ENCODE assay signal across 13 cellular contexts in the genomic region with DNA sequence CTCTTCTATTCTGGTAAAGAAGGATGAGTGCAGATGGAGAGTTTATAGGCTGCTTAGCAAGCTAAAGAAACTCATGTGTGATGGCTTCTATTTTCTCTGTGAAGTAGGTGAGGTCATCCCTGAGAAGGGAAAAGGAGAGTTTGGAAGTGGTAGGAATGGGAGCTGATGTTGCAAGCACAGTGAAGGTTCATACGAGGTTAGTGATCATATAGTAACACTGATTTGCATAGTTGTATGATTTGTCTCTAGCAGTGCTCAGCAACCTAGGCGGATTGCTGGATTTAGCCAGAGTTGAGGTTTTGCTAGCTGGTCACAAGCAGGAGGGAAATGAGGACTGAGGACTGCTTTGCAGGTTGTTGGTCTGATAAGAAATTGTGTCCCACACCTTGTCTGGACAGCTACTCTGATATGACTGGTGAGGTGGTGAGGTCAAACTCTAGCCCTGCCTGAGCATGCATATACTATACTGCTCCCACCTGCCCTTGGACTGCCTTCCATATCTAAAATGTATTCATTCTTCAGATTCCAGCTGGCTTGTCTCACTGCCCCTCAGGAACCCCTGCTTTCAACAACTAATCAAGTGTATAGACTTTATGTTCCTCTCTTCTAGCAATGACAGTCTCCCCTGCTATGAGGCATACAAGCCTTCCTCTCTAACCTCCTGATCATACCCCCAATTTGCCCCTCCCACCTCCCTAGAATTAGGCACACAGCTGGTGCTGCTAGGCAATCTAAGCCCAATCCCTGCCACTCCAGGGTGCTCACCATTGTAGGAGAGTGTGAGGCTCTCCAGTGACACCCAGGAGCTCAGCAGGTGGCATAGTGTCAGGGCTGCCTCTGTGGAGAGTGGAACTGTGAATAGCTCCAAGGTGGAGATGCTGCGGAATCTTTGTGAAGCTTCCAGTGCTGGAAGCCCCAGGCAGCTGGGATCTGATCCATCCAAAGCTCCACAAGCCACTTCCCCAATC. TPM values are rescaled to one million over a fixed set of nuclear protein-coding genes. Genes with fewer than 3 reads are reported as not detected.
A peak's percentile ranks its signal among the peaks of the same experiment; 100 is the strongest.
DNase-seq lines count a peak whose midpoint lies in the region; ATAC-seq, FAIRE-seq and TF ChIP-seq lines count a peak whose summit lies in the region.
"Had no signal": no experiment of that assay in that cellular context is flagged by ENCODE, and none has a peak within 500 bp of the region (broad histone marks: within the 10 kb centered on the region; RNA-seq: fewer than 3 reads in every experiment).

No MANE protein-coding gene starts in this region.

- peaks cover 14 to 23% of the 10 kb centered on the region in 2 donors for H3K36me3 Mint-ChIP-seq in activated naive CD4-positive, alpha-beta T cell treated with anti-CD3 and anti-CD28 coated beads, Interleukin-2, amount 50 U/mL, for 72 hours
- peaks cover 74% of the 10 kb centered on the region for H3K36me3 Mint-ChIP-seq in stimulated activated effector memory CD8-positive, alpha-beta T cell treated with anti-CD3 and anti-CD28 coated beads, Interleukin-12 subunit alpha, Interleukin-12 subunit beta, amount 100 ng/mL, for 72 hours

- no peaks in the 10 kb centered on the region for H3K27me3 ChIP-seq in bronchial epithelial cell (ENCODE audit: control insufficient read depth, insufficient read depth, low read length)

- ATAC-seq in activated naive CD4-positive, alpha-beta T cell treated with anti-CD3 and anti-CD28 coated beads, Interleukin-2, amount 50 U/mL, for 72 hours: no peak
- ATAC-seq in stimulated activated effector memory CD8-positive, alpha-beta T cell treated with anti-CD3 and anti-CD28 coated beads, Interleukin-12 subunit alpha, Interleukin-12 subunit beta, amount 100 ng/mL, for 72 hours: peak; percentile 5
- ATAC-seq in activated CD4-positive, CD25-positive, alpha-beta regulatory T cell treated with anti-CD3 and anti-CD28 coated beads, Interleukin-2, amount 50 U/mL, for 24 hours: no peak

- H3K27ac Mint-ChIP-seq in activated naive CD4-positive, alpha-beta T cell treated with anti-CD3 and anti-CD28 coated beads, Interleukin-2, amount 50 U/mL, for 72 hours: peak overlapping the region; percentile 82 to 84
- H3K27ac Mint-ChIP-seq in stimulated activated effector memory CD8-positive, alpha-beta T cell treated with anti-CD3 and anti-CD28 coated beads, Interleukin-12 subunit alpha, Interleukin-12 subunit beta, amount 100 ng/mL, for 72 hours: no peak overlapping the region

- H3K9me3 Mint-ChIP-seq in activated naive CD4-positive, alpha-beta T cell treated with anti-CD3 and anti-CD28 coated beads, Interleukin-2, amount 50 U/mL, for 72 hours: no peaks in the 10 kb centered on the region
- H3K9me3 Mint-ChIP-seq in stimulated activated effector memory CD8-positive, alpha-beta T cell treated with anti-CD3 and anti-CD28 coated beads, Interleukin-12 subunit alpha, Interleukin-12 subunit beta, amount 100 ng/mL, for 72 hours: no peaks in the 10 kb centered on the region
- H3K9me3 Mint-ChIP-seq: CD14-positive monocyte had no signal

- H3K36me3 ChIP-seq in bronchial epithelial cell (ENCODE audit: control insufficient read depth, insufficient read depth, low read length): peaks cover 20% of the 10 kb centered on the region

- TF ChIP-seq CTCF in bronchial epithelial cell (IDR thresholded peaks at IDR 0.05; ENCODE audit: insufficient read depth, low read length, severe bottlenecking): no peak

- no peak overlapping the region for H3K4me3 ChIP-seq in bronchial epithelial cell (ENCODE audit: low read depth, low read length)

- H3K4me1 Mint-ChIP-seq in stimulated activated effector memory CD8-positive, alpha-beta T cell treated with anti-CD3 and anti-CD28 coated beads, Interleukin-12 subunit alpha, Interleukin-12 subunit beta, amount 100 ng/mL, for 72 hours: peaks cover 8% of the 10 kb centered on the region

- FAIRE-seq in bronchial epithelial cell (lab: Jason Lieb, UNC): peak; percentile 68

- DNase-seq in activated naive CD4-positive, alpha-beta T cell treated with anti-CD3 and anti-CD28 coated beads, Interleukin-2, amount 50 U/mL, for 72 hours (ENCODE audit: low spot score in 2 of 2): no peak
- DNase-seq in activated naive CD4-positive, alpha-beta T cell (lab: John Stamatoyannopoulos, UW): no peak
- peak; percentile 28 for DNase-seq in NCI-H226
- DNase-seq in bronchial epithelial cell (ENCODE audit: low read depth): no peak
- DNase-seq in stimulated activated effector memory CD8-positive, alpha-beta T cell treated with anti-CD3 and anti-CD28 coated beads, Interleukin-12 subunit alpha, Interleukin-12 subunit beta, amount 100 ng/mL, for 72 hours (ENCODE audit: low spot score in 2 of 2): no peak
- no peak for DNase-seq in cortex of kidney (lab: John Stamatoyannopoulos, UW)
- no peak for DNase-seq in activated CD8-positive, alpha-beta memory T cell treated with anti-CD3 and anti-CD28 coated beads for 24 hours
- DNase-seq: activated naive CD4-positive, alpha-beta T cell treated with Interleukin-2 at 50 U/mL for 16 hours; hippocampal formation; KBM-7; occipital lobe had no signal

- no peak overlapping the region for H3K4me3 Mint-ChIP-seq in stimulated activated effector memory CD8-positive, alpha-beta T cell treated with anti-CD3 and anti-CD28 coated beads, Interleukin-12 subunit alpha, Interleukin-12 subunit beta, amount 100 ng/mL, for 72 hours
- H3K4me3 Mint-ChIP-seq: CD14-positive monocyte had no signal

RNA-seq across cellular contexts. Expression of a gene that starts 18.5 kb away (rescaled TPM):
- 10 to 100 TPM; 29.2 to 38.2 TPM for total RNA-seq in activated naive CD4-positive, alpha-beta T cell treated with anti-CD3 and anti-CD28 coated beads, Interleukin-2, amount 50 U/mL, for 72 hours
- total RNA-seq in bronchial epithelial cell: 53.7 and 71.6 TPM in 2 replicates

RNA-seq across cellular contexts. Expression of a gene that starts 18.6 kb away (rescaled TPM):
- 100 to 1,000 TPM; 341 to 376 TPM for total RNA-seq in activated naive CD4-positive, alpha-beta T cell treated with anti-CD3 and anti-CD28 coated beads, Interleukin-2, amount 50 U/mL, for 72 hours
- total RNA-seq in bronchial epithelial cell: 534 and 762 TPM in 2 replicates

RNA-seq across cellular contexts. Expression of a gene that starts 37.3 kb away (rescaled TPM):
- 100 to 1,000 TPM in 1 of 2 donors, 10 to 100 TPM in 1; 61.7 to 118 TPM for total RNA-seq in activated naive CD4-positive, alpha-beta T cell treated with anti-CD3 and anti-CD28 coated beads, Interleukin-2, amount 50 U/mL, for 72 hours
- total RNA-seq in bronchial epithelial cell: 0.13 and 0.26 TPM in 2 replicates

RNA-seq across cellular contexts. Expression of a gene that starts 55.7 kb away (rescaled TPM):
- total RNA-seq in activated naive CD4-positive, alpha-beta T cell treated with anti-CD3 and anti-CD28 coated beads, Interleukin-2, amount 50 U/mL, for 72 hours: 10 to 100 TPM; 28.2 to 30.2 TPM
- total RNA-seq in bronchial epithelial cell: 9.0 and 12.0 TPM in 2 replicates

Comparison
In these comparisons a context has a peak if more than half of its experiments do, and no peak if none do; other contexts are left out.
1. RNA of a gene that starts 37.3 kb away (total RNA-seq): 61.7 to 118 TPM in activated naive CD4-positive, alpha-beta T cell treated with anti-CD3 and anti-CD28 coated beads, Interleukin-2, amount 50 U/mL, for 72 hours; 0.13 to 0.26 TPM in bronchial epithelial cell; every median in the first group is over 10 times any median in the second.